Comparison of ENCODE assay signal across 7 cellular contexts in genomic region chr6:33318426-33319073, GRCh38. TPM values are rescaled to one million over a fixed set of nuclear protein-coding genes. Genes with fewer than 3 reads are reported as not detected.
A peak's percentile ranks its signal among the peaks of the same experiment; 100 is the strongest.
DNase-seq lines count a peak whose midpoint lies in the region; ATAC-seq, FAIRE-seq and TF ChIP-seq lines count a peak whose summit lies in the region.

No MANE protein-coding gene starts in this region.

- H3K4me3 ChIP-seq in HUES6 (ENCODE audit: low read depth, low read length) = peak overlapping the region; percentile 96
- H3K4me3 ChIP-seq in kidney (ENCODE audit: low read length in 2 of 2) = peak overlapping the region; percentile 57 to 77
- H3K4me3 ChIP-seq in subcutaneous abdominal adipose tissue (ENCODE audit: low read depth in 1 of 5, low read length in 5 of 5) = peak overlapping the region in 4 of 5 donors; percentile 85 to 95 (median 85)

- intact Hi-C loops in kidney (cut with DNase I) = no loop called here

- H3K9me3 ChIP-seq in HUES6 (ENCODE audit: control insufficient read depth, insufficient read depth, low read depth, low read length) (no peaks in the 10 kb centered on the region), kidney (ENCODE audit: control insufficient read depth in 1 of 2, low read length in 2 of 2) (no peaks in the 10 kb centered on the region), subcutaneous abdominal adipose tissue (ENCODE audit: control insufficient read depth in 5 of 5, low read length in 5 of 5) (no peaks in the 10 kb centered on the region)

- no peaks in the 10 kb centered on the region for H3K27me3 ChIP-seq in HUES6 (ENCODE audit: control insufficient read depth, insufficient read depth, low read length)
- no peaks in the 10 kb centered on the region for H3K27me3 ChIP-seq in subcutaneous abdominal adipose tissue (ENCODE audit: control insufficient read depth in 5 of 5, insufficient read depth in 4 of 5, low read length in 5 of 5)

- ATAC-seq in GM18870 (IDR thresholded peaks at IDR 0.05; ENCODE audit: unreplicated experiment) (no peak), GM18867 (IDR thresholded peaks at IDR 0.05; ENCODE audit: unreplicated experiment) (no peak)

- peak overlapping the region; percentile 13 for H3K9ac ChIP-seq in HUES6 (ENCODE audit: low read length)
- peak overlapping the region in 1 of 2 donors; percentile 30 for H3K9ac ChIP-seq in kidney (ENCODE audit: low read length in 2 of 2)
- H3K9ac ChIP-seq in subcutaneous abdominal adipose tissue (ENCODE audit: low read length in 5 of 5) = peak overlapping the region in 3 of 5 donors; percentile 34 to 69 (median 52)

- H3K36me3 Mint-ChIP-seq in activated naive CD8-positive, alpha-beta T cell = peaks cover 6% of the 10 kb centered on the region

- H3K27me3 Mint-ChIP-seq in activated naive CD8-positive, alpha-beta T cell = no peaks in the 10 kb centered on the region

- H3K4me1 ChIP-seq in HUES6 (ENCODE audit: control insufficient read depth, insufficient read depth, low read length) (peaks cover 37% of the 10 kb centered on the region), kidney (ENCODE audit: control insufficient read depth in 1 of 2, insufficient read depth in 1 of 2, low read depth in 1 of 2, low read length in 2 of 2) (peaks cover 13 to 35% of the 10 kb centered on the region in 2 donors), subcutaneous abdominal adipose tissue (ENCODE audit: control insufficient read depth in 5 of 5, insufficient read depth in 5 of 5, low read length in 5 of 5) (peaks cover 17 to 76% (median 72%) of the 10 kb centered on the region in 5 donors)

- H3K4me1 Mint-ChIP-seq in activated naive CD8-positive, alpha-beta T cell (ENCODE audit: low read depth) = peaks cover 70% of the 10 kb centered on the region

- DNase-seq in kidney = no peak
- DNase-seq in NCI-H1105 (lab: John Stamatoyannopoulos, UW) = no peak

- peak overlapping the region; percentile 95 for H3K27ac Mint-ChIP-seq in activated naive CD8-positive, alpha-beta T cell

- FAIRE-seq in kidney (lab: Jason Lieb, UNC) = no peak

- H3K36me3 ChIP-seq in HUES6 (ENCODE audit: control insufficient read depth, insufficient read depth, low read length) (peaks cover 32% of the 10 kb centered on the region), kidney (ENCODE audit: control insufficient read depth in 1 of 2, insufficient read depth in 2 of 2, low read length in 2 of 2) (peaks cover 11 to 17% of the 10 kb centered on the region in 2 donors), subcutaneous abdominal adipose tissue (ENCODE audit: control insufficient read depth in 5 of 5, insufficient read depth in 5 of 5, low read length in 5 of 5) (peaks cover 0 to 34% (median 30%) of the 10 kb centered on the region in 5 donors)

- peak overlapping the region; percentile 93 for H3K4me3 Mint-ChIP-seq in activated naive CD8-positive, alpha-beta T cell

- no peaks in the 10 kb centered on the region for H3K9me3 Mint-ChIP-seq in activated naive CD8-positive, alpha-beta T cell (ENCODE audit: low read depth)

- H3K27ac ChIP-seq in HUES6 (ENCODE audit: low read depth, low read length) (peak overlapping the region; percentile 7; the same call in 1 of the 2 replicates), kidney (ENCODE audit: low read depth in 2 of 2, low read length in 2 of 2) (peak overlapping the region; percentile 45 to 52), subcutaneous abdominal adipose tissue (ENCODE audit: low read depth, low read length) (peak overlapping the region; percentile 76)

- no peak for TF ChIP-seq CTCF in kidney (IDR thresholded peaks at IDR 0.05; ENCODE audit: borderline replicate concordance, extremely low read depth, insufficient read depth)

RNA-seq across cellular contexts. Expression of gene ZBTB22, which starts 1.0 kb away (rescaled TPM):
- total RNA-seq in kidney = 22.9 TPM
- 16.3 TPM for polyA plus RNA-seq in kidney (ENCODE audit: insufficient read depth, low read depth, low replicate concordance)

RNA-seq across cellular contexts. Expression of gene DAXX, which starts 4.2 kb away (rescaled TPM):
- total RNA-seq in kidney = 35.5 TPM
- polyA plus RNA-seq in kidney (ENCODE audit: insufficient read depth, low read depth, low replicate concordance) = 23.7 TPM

RNA-seq across cellular contexts. Expression of gene TAPBP, which starts 4.7 kb away (rescaled TPM):
- 217 TPM for total RNA-seq in kidney
- polyA plus RNA-seq in kidney (ENCODE audit: insufficient read depth, low read depth, low replicate concordance) = 53.5 TPM

RNA-seq across cellular contexts. Expression of gene RGL2, which starts 19.8 kb away (rescaled TPM):
- 92.4 TPM for total RNA-seq in kidney
- polyA plus RNA-seq in kidney (ENCODE audit: insufficient read depth, low read depth, low replicate concordance) = 56.2 TPM

RNA-seq across cellular contexts. Expression of gene PFDN6, which starts 29.1 kb away (rescaled TPM):
- 46.8 TPM for total RNA-seq in kidney
- polyA plus RNA-seq in kidney (ENCODE audit: insufficient read depth, low read depth, low replicate concordance) = 159 TPM

Comparison
In these comparisons a context has a peak if more than half of its experiments do, and no peak if none do; other contexts are left out.
1. H3K27ac ChIP-seq: peak in every context shown above with its lines; median percentile 76 in subcutaneous abdominal adipose tissue; 48 in kidney; 7 in HUES6.